ENCODE assay signal across 1 cellular context in the genomic region with DNA sequence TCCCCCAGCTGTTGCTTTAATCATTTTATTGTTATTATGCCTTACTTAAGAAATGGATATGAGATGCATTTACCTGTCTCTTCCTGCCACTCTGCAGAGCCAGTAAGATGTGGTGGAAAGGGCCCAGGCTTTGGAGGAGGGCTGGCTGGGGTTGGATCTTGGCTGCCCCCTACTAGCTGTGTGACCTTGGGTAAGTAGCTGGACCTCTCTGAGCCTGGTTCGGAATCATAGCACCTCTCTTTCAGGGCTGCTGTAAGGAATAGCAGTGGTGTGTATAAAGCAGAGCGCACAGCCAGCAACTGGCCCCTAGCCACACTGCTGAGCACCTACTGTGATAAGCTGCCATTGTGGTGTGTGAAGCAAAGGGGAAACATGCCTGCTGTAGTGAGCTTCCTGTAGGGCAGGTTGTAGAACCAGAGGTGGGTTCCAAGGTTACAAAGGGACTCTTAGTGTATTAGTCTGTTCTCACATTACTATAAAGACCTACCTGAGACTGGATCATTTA.
TF ChIP-seq lines count a peak whose summit lies in the region.

No MANE protein-coding gene starts in this region.

TF ChIP-seq in GM23338, 12 proteins besides CTCF, POLR2A, EP300 and RAD21 (continued from another document):
- TF ChIP-seq ZNF331 (CRISPR knock-in tag; IDR thresholded peaks at IDR 0.05; ENCODE audit: low read depth) (no peak), ZNF114 (CRISPR knock-in tag; IDR thresholded peaks at IDR 0.05) (no peak), JUNB (IDR thresholded peaks at IDR 0.05; ENCODE audit: unreplicated experiment) (no peak), CREB1 (CRISPR knock-in tag; IDR thresholded peaks at IDR 0.05; ENCODE audit: low read depth) (no peak), STAT1 (IDR thresholded peaks at IDR 0.05; ENCODE audit: unreplicated experiment) (no peak), EZH2 (IDR thresholded peaks at IDR 0.05; ENCODE audit: low read depth, unreplicated experiment) (no peak), POLR2AphosphoS5 (IDR thresholded peaks at IDR 0.05; ENCODE audit: low read depth) (no peak), NANOG (IDR thresholded peaks at IDR 0.05; ENCODE audit: borderline replicate concordance) (no peak)
- TF ChIP-seq, protein P1, sequence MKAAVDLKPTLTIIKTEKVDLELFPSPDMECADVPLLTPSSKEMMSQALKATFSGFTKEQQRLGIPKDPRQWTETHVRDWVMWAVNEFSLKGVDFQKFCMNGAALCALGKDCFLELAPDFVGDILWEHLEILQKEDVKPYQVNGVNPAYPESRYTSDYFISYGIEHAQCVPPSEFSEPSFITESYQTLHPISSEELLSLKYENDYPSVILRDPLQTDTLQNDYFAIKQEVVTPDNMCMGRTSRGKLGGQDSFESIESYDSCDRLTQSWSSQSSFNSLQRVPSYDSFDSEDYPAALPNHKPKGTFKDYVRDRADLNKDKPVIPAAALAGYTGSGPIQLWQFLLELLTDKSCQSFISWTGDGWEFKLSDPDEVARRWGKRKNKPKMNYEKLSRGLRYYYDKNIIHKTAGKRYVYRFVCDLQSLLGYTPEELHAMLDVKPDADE (IDR thresholded peaks at IDR 0.05), result no peak
- TF ChIP-seq, protein P2, sequence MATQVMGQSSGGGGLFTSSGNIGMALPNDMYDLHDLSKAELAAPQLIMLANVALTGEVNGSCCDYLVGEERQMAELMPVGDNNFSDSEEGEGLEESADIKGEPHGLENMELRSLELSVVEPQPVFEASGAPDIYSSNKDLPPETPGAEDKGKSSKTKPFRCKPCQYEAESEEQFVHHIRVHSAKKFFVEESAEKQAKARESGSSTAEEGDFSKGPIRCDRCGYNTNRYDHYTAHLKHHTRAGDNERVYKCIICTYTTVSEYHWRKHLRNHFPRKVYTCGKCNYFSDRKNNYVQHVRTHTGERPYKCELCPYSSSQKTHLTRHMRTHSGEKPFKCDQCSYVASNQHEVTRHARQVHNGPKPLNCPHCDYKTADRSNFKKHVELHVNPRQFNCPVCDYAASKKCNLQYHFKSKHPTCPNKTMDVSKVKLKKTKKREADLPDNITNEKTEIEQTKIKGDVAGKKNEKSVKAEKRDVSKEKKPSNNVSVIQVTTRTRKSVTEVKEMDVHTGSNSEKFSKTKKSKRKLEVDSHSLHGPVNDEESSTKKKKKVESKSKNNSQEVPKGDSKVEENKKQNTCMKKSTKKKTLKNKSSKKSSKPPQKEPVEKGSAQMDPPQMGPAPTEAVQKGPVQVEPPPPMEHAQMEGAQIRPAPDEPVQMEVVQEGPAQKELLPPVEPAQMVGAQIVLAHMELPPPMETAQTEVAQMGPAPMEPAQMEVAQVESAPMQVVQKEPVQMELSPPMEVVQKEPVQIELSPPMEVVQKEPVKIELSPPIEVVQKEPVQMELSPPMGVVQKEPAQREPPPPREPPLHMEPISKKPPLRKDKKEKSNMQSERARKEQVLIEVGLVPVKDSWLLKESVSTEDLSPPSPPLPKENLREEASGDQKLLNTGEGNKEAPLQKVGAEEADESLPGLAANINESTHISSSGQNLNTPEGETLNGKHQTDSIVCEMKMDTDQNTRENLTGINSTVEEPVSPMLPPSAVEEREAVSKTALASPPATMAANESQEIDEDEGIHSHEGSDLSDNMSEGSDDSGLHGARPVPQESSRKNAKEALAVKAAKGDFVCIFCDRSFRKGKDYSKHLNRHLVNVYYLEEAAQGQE (IDR thresholded peaks at IDR 0.05; ENCODE audit: unreplicated experiment), result no peak
